In genomic region chr5:178248750-178249149, GRCh38 we compare ENCODE assay signal across 16 cellular contexts.
"Had no signal": no experiment of that assay in that cellular context is flagged by ENCODE, and none has a peak within 500 bp of the region (broad histone marks: within the 10 kb centered on the region; RNA-seq: fewer than 3 reads in every experiment).

No MANE protein-coding gene starts in this region.

- H3K4me1 ChIP-seq: ascending aorta, left lung, pancreas, testis had no signal

- H3K27me3 ChIP-seq: ascending aorta, left lung, pancreas, right lobe of liver, testis, upper lobe of left lung had no signal

- DNase-seq: activated CD4-positive, alpha-beta T cell treated with anti-CD3 and anti-CD28 coated beads for 1 hour; erythroblast; foreskin melanocyte; mammary epithelial cell; right lobe of liver; small intestine; stimulated activated CD4-positive, alpha-beta T cell treated with anti-CD3 and anti-CD28 coated beads, Interleukin-15, amount 100 ng/mL, for 24 hours; stimulated activated CD4-positive, alpha-beta T cell treated with anti-CD3 and anti-CD28 coated beads, Interleukin-2, amount 100 ng/mL, for 48 hours; testis; upper lobe of left lung; WERI-Rb-1 had no signal

- H3K4me3 ChIP-seq: ascending aorta, coronary artery, left lung, pancreas, right lobe of liver, testis, upper lobe of left lung had no signal

- H3K27ac ChIP-seq: ascending aorta, coronary artery, left lung, pancreas, right lobe of liver, testis, upper lobe of left lung, WERI-Rb-1 had no signal

- H3K9me3 Mint-ChIP-seq: T-helper 1 cell treated with Interleukin-12 subunit alpha and Interleukin-12 subunit beta and Interleukin-4 antibody, amounts not matched to agents 30 μg/mL and 1 μg/mL, for 36 hours had no signal

- H3K9me3 ChIP-seq: ascending aorta, left lung, pancreas, right lobe of liver, testis, upper lobe of left lung had no signal

- H3K36me3 ChIP-seq: ascending aorta, left lung, pancreas, right lobe of liver, upper lobe of left lung, WERI-Rb-1 had no signal
